Comparison of ENCODE assay signal across 1 cellular context in the genomic region with DNA sequence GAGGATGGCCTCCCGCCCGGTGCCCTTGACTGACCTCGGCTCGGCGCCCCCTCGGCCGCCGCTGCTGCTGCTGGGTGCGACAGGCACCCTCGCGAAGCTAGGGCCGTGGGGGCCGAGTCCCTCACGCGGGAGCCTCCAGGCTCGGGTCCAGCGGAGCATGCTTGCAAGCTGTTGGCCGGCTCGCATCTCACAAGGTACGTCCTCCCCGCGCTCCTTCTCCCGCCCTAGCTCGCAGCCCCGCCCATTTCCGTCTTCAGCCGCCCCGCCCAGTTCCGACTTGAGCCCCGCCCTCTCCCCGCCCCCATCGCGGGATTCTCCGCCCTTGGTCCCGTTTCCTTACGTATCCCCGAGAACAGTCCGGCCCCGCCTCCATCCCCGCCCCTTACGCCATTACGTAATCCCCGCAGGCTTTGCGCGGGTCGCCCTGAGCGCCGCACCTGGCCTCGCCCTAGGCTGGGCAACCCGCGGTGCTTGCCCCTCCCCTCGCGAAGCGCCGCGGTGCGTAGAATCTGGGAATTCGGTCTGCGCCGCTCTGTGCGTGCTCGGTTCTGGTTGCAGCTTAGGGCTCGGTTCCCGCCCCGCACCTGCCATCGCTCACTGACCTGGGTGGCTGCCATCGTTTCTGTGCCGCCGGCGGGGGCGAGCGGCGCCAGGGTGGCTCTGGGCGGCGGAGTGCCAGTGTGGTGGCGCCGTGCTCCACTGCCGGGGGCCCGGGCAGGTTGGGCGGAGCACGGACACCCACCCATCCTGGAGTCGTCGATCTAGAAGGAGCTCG.
A peak's percentile ranks its signal among the peaks of the same experiment; 100 is the strongest.
TF ChIP-seq lines count a peak whose summit lies in the region.

A gene with protein sequence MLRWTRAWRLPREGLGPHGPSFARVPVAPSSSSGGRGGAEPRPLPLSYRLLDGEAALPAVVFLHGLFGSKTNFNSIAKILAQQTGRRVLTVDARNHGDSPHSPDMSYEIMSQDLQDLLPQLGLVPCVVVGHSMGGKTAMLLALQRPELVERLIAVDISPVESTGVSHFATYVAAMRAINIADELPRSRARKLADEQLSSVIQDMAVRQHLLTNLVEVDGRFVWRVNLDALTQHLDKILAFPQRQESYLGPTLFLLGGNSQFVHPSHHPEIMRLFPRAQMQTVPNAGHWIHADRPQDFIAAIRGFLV (minus strand): TSS at position 191 of the 775 bp plus-strand sequence. CDS start 32 bp downstream, at position 159.

TF ChIP-seq in HEK293, 187 proteins besides CTCF, POLR2A, EP300 and RAD21 (continued from another document and continues in another):
- TF ChIP-seq, protein P1, sequence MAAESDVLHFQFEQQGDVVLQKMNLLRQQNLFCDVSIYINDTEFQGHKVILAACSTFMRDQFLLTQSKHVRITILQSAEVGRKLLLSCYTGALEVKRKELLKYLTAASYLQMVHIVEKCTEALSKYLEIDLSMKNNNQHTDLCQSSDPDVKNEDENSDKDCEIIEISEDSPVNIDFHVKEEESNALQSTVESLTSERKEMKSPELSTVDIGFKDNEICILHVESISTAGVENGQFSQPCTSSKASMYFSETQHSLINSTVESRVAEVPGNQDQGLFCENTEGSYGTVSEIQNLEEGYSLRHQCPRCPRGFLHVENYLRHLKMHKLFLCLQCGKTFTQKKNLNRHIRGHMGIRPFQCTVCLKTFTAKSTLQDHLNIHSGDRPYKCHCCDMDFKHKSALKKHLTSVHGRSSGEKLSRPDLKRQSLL (tag by site-specific recombination; IDR thresholded peaks at IDR 0.05) = peak; percentile 50; the same call in 1 of the 2 replicates
- TF ChIP-seq ZNF664 (tag by site-specific recombination; IDR thresholded peaks at IDR 0.05) (no peak), ZNF2 (tag by site-specific recombination; IDR thresholded peaks at IDR 0.05) (peak; percentile 37), ZNF266 (tag by site-specific recombination; IDR thresholded peaks at IDR 0.05; ENCODE audit: low read depth) (no peak), ZBTB1 (tag by site-specific recombination; IDR thresholded peaks at IDR 0.05) (peak; percentile 89), ZNF114 (tag by site-specific recombination; IDR thresholded peaks at IDR 0.05) (no peak), ZBTB8A (tag by site-specific recombination; IDR thresholded peaks at IDR 0.05) (peak; percentile 67), ZFP37 (tag by site-specific recombination; IDR thresholded peaks at IDR 0.05) (peak; percentile 33; the same call in 1 of the 2 replicates), ZNF670 (tag by site-specific recombination; IDR thresholded peaks at IDR 0.05; ENCODE audit: low read depth) (no peak), ZNF660 (tag by site-specific recombination; IDR thresholded peaks at IDR 0.05) (no peak), ZSCAN30 (tag by site-specific recombination; IDR thresholded peaks at IDR 0.05) (0 out of 2 replicates have a peak, but pooled peaks have one; percentile 27), ZNF514 (tag by site-specific recombination; IDR thresholded peaks at IDR 0.05) (no peak), EGR2 (tag by site-specific recombination; IDR thresholded peaks at IDR 0.05; ENCODE audit: low read depth) (peak; percentile 34; the same call in 1 of the 2 replicates), YY2 (tag by site-specific recombination; IDR thresholded peaks at IDR 0.05) (peak; percentile 61; the same call in 1 of the 2 replicates), ZXDB (tag by site-specific recombination; IDR thresholded peaks at IDR 0.05) (peak; percentile 11; the same call in 1 of the 2 replicates), ZEB2 (tag by site-specific recombination; IDR thresholded peaks at IDR 0.05) (peak; percentile 99), KLF7 (tag by site-specific recombination; IDR thresholded peaks at IDR 0.05; ENCODE audit: borderline replicate concordance) (0 out of 2 replicates have a peak, but pooled peaks have one; percentile 43), SP2 (tag by site-specific recombination; IDR thresholded peaks at IDR 0.05) (peak; percentile 93), ZBTB17 (tag by site-specific recombination; IDR thresholded peaks at IDR 0.05) (peak; percentile 92), ZNF324 (tag by site-specific recombination; IDR thresholded peaks at IDR 0.05) (peak; percentile 84), ZNF354C (tag by site-specific recombination; IDR thresholded peaks at IDR 0.05; ENCODE audit: borderline replicate concordance, low read depth) (no peak), ZNF777 (tag by site-specific recombination; IDR thresholded peaks at IDR 0.05; ENCODE audit: borderline replicate concordance) (no peak; the same call in 1 of the 2 replicates), SALL2 (tag by site-specific recombination; IDR thresholded peaks at IDR 0.05; ENCODE audit: borderline replicate concordance) (no peak), ZNF140 (tag by site-specific recombination; IDR thresholded peaks at IDR 0.05) (no peak), ZSCAN23 (tag by site-specific recombination; IDR thresholded peaks at IDR 0.05) (no peak), ZNF561 (tag by site-specific recombination; IDR thresholded peaks at IDR 0.05; ENCODE audit: borderline replicate concordance) (peak; percentile 60; the same call in 1 of the 2 replicates), ZNF10 (tag by site-specific recombination; IDR thresholded peaks at IDR 0.05) (peak; percentile 58; the same call in 1 of the 2 replicates), ZNF624 (tag by site-specific recombination; IDR thresholded peaks at IDR 0.05) (no peak)
- TF ChIP-seq, protein P2, sequence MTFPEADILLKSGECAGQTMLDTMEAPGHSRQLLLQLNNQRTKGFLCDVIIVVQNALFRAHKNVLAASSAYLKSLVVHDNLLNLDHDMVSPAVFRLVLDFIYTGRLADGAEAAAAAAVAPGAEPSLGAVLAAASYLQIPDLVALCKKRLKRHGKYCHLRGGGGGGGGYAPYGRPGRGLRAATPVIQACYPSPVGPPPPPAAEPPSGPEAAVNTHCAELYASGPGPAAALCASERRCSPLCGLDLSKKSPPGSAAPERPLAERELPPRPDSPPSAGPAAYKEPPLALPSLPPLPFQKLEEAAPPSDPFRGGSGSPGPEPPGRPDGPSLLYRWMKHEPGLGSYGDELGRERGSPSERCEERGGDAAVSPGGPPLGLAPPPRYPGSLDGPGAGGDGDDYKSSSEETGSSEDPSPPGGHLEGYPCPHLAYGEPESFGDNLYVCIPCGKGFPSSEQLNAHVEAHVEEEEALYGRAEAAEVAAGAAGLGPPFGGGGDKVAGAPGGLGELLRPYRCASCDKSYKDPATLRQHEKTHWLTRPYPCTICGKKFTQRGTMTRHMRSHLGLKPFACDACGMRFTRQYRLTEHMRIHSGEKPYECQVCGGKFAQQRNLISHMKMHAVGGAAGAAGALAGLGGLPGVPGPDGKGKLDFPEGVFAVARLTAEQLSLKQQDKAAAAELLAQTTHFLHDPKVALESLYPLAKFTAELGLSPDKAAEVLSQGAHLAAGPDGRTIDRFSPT (tag by site-specific recombination; IDR thresholded peaks at IDR 0.05) = peak; percentile 100
- TF ChIP-seq, protein P3, sequence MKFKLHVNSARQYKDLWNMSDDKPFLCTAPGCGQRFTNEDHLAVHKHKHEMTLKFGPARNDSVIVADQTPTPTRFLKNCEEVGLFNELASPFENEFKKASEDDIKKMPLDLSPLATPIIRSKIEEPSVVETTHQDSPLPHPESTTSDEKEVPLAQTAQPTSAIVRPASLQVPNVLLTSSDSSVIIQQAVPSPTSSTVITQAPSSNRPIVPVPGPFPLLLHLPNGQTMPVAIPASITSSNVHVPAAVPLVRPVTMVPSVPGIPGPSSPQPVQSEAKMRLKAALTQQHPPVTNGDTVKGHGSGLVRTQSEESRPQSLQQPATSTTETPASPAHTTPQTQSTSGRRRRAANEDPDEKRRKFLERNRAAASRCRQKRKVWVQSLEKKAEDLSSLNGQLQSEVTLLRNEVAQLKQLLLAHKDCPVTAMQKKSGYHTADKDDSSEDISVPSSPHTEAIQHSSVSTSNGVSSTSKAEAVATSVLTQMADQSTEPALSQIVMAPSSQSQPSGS (tag by site-specific recombination; IDR thresholded peaks at IDR 0.05; ENCODE audit: low read depth) = peak; percentile 98
- TF ChIP-seq, protein P4, sequence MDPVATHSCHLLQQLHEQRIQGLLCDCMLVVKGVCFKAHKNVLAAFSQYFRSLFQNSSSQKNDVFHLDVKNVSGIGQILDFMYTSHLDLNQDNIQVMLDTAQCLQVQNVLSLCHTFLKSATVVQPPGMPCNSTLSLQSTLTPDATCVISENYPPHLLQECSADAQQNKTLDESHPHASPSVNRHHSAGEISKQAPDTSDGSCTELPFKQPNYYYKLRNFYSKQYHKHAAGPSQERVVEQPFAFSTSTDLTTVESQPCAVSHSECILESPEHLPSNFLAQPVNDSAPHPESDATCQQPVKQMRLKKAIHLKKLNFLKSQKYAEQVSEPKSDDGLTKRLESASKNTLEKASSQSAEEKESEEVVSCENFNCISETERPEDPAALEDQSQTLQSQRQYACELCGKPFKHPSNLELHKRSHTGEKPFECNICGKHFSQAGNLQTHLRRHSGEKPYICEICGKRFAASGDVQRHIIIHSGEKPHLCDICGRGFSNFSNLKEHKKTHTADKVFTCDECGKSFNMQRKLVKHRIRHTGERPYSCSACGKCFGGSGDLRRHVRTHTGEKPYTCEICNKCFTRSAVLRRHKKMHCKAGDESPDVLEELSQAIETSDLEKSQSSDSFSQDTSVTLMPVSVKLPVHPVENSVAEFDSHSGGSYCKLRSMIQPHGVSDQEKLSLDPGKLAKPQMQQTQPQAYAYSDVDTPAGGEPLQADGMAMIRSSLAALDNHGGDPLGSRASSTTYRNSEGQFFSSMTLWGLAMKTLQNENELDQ (tag by site-specific recombination; IDR thresholded peaks at IDR 0.05; ENCODE audit: low read depth) = no peak
- TF ChIP-seq, protein P5, sequence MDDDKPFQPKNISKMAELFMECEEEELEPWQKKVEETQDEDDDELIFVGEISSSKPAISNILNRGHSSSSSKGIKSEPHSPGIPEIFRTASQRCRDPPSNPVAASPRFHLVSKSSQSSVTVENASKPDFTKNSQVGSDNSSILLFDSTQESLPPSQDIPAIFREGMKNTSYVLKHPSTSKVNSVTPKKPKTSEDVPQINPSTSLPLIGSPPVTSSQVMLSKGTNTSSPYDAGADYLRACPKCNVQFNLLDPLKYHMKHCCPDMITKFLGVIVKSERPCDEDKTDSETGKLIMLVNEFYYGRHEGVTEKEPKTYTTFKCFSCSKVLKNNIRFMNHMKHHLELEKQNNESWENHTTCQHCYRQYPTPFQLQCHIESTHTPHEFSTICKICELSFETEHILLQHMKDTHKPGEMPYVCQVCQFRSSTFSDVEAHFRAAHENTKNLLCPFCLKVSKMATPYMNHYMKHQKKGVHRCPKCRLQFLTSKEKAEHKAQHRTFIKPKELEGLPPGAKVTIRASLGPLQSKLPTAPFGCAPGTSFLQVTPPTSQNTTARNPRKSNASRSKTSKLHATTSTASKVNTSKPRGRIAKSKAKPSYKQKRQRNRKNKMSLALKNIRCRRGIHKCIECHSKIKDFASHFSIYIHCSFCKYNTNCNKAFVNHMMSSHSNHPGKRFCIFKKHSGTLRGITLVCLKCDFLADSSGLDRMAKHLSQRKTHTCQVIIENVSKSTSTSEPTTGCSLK (tag by site-specific recombination; IDR thresholded peaks at IDR 0.05) = no peak
- TF ChIP-seq, protein P6, sequence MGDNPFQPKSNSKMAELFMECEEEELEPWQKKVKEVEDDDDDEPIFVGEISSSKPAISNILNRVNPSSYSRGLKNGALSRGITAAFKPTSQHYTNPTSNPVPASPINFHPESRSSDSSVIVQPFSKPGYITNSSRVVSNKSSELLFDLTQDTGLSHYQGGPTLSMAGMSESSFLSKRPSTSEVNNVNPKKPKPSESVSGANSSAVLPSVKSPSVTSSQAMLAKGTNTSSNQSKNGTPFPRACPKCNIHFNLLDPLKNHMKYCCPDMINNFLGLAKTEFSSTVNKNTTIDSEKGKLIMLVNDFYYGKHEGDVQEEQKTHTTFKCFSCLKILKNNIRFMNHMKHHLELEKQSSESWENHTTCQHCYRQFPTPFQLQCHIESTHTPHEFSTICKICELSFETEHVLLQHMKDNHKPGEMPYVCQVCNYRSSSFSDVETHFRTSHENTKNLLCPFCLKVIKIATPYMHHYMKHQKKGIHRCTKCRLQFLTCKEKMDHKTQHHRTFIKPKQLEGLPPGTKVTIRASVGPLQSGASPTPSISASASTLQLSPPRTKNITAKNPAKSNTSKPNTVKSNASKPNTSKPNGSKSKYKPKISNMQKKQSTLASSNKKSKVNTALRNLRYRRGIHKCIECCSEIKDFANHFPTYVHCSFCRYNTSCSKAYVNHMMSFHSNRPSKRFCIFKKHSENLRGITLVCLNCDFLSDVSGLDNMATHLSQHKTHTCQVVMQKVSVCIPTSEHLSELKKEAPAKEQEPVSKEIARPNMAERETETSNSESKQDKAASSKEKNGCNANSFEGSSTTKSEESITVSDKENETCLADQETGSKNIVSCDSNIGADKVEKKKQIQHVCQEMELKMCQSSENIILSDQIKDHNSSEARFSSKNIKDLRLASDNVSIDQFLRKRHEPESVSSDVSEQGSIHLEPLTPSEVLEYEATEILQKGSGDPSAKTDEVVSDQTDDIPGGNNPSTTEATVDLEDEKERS (tag by site-specific recombination; IDR thresholded peaks at IDR 0.05) = no peak
- TF ChIP-seq, protein P7, sequence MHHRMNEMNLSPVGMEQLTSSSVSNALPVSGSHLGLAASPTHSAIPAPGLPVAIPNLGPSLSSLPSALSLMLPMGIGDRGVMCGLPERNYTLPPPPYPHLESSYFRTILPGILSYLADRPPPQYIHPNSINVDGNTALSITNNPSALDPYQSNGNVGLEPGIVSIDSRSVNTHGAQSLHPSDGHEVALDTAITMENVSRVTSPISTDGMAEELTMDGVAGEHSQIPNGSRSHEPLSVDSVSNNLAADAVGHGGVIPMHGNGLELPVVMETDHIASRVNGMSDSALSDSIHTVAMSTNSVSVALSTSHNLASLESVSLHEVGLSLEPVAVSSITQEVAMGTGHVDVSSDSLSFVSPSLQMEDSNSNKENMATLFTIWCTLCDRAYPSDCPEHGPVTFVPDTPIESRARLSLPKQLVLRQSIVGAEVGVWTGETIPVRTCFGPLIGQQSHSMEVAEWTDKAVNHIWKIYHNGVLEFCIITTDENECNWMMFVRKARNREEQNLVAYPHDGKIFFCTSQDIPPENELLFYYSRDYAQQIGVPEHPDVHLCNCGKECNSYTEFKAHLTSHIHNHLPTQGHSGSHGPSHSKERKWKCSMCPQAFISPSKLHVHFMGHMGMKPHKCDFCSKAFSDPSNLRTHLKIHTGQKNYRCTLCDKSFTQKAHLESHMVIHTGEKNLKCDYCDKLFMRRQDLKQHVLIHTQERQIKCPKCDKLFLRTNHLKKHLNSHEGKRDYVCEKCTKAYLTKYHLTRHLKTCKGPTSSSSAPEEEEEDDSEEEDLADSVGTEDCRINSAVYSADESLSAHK (tag by site-specific recombination; IDR thresholded peaks at IDR 0.05) = no peak
- TF ChIP-seq, protein P8, sequence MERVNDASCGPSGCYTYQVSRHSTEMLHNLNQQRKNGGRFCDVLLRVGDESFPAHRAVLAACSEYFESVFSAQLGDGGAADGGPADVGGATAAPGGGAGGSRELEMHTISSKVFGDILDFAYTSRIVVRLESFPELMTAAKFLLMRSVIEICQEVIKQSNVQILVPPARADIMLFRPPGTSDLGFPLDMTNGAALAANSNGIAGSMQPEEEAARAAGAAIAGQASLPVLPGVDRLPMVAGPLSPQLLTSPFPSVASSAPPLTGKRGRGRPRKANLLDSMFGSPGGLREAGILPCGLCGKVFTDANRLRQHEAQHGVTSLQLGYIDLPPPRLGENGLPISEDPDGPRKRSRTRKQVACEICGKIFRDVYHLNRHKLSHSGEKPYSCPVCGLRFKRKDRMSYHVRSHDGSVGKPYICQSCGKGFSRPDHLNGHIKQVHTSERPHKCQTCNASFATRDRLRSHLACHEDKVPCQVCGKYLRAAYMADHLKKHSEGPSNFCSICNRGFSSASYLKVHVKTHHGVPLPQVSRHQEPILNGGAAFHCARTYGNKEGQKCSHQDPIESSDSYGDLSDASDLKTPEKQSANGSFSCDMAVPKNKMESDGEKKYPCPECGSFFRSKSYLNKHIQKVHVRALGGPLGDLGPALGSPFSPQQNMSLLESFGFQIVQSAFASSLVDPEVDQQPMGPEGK (tag by site-specific recombination; IDR thresholded peaks at IDR 0.05) = peak; percentile 71; the same call in 1 of the 2 replicates
